1 cellular context compared by ENCODE assay signal in the genomic region with DNA sequence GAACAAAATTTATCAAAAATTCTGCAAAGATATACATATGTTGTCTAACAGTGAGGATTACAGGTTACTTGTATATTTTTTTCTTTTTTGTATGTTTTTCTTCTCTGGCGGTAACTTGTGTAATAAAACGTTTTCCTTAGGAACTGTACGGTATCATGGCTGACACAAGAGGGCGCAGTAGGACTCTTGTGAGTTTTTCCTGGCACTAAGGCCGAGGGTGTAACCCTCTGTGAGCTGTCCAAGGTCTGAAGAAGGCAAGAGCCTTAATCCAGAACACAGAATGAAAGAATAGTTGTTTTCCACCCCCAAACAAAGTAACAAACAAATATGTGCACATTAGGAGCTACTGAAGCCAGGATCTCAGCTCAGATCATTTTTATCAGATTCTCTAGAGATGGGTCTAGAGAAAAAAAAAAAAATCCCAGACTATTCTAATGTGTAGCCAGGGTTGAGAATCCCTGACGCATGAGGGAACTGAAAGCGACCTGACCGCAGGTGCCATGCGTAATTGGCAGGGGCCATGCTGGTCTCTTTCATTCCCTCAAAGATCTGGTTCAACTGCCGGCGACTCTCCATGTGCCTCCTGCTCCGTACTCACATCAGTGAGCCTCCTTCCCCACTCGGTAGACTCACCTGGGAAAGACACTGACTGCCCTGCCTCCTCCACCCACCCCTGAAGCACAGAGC.
TF ChIP-seq lines count a peak whose summit lies in the region.

No MANE protein-coding gene starts in this region.

TF ChIP-seq in HEK293, 187 proteins besides CTCF, POLR2A, EP300 and RAD21 (continued from another document and continues in another):
- TF ChIP-seq, protein P1, sequence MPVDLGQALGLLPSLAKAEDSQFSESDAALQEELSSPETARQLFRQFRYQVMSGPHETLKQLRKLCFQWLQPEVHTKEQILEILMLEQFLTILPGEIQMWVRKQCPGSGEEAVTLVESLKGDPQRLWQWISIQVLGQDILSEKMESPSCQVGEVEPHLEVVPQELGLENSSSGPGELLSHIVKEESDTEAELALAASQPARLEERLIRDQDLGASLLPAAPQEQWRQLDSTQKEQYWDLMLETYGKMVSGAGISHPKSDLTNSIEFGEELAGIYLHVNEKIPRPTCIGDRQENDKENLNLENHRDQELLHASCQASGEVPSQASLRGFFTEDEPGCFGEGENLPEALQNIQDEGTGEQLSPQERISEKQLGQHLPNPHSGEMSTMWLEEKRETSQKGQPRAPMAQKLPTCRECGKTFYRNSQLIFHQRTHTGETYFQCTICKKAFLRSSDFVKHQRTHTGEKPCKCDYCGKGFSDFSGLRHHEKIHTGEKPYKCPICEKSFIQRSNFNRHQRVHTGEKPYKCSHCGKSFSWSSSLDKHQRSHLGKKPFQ (tag by site-specific recombination; IDR thresholded peaks at IDR 0.05) = no peak
- no peak for TF ChIP-seq ZNF48 (tag by site-specific recombination; IDR thresholded peaks at IDR 0.05)
- TF ChIP-seq ZNF433 (tag by site-specific recombination; IDR thresholded peaks at IDR 0.05; ENCODE audit: low read depth) = no peak
- TF ChIP-seq KLF9 (tag by site-specific recombination; IDR thresholded peaks at IDR 0.05; ENCODE audit: low read depth) = peak; percentile 25; the same call in 1 of the 2 replicates
- no peak for TF ChIP-seq ZNF843 (tag by site-specific recombination; IDR thresholded peaks at IDR 0.05)
- no peak for TF ChIP-seq ZNF132 (tag by site-specific recombination; IDR thresholded peaks at IDR 0.05; ENCODE audit: borderline replicate concordance)
- TF ChIP-seq ZNF791 (tag by site-specific recombination; IDR thresholded peaks at IDR 0.05) = no peak
- no peak for TF ChIP-seq KLF10 (tag by site-specific recombination; IDR thresholded peaks at IDR 0.05)
- TF ChIP-seq, protein P2, sequence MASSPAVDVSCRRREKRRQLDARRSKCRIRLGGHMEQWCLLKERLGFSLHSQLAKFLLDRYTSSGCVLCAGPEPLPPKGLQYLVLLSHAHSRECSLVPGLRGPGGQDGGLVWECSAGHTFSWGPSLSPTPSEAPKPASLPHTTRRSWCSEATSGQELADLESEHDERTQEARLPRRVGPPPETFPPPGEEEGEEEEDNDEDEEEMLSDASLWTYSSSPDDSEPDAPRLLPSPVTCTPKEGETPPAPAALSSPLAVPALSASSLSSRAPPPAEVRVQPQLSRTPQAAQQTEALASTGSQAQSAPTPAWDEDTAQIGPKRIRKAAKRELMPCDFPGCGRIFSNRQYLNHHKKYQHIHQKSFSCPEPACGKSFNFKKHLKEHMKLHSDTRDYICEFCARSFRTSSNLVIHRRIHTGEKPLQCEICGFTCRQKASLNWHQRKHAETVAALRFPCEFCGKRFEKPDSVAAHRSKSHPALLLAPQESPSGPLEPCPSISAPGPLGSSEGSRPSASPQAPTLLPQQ (tag by site-specific recombination; IDR thresholded peaks at IDR 0.05) = no peak
- TF ChIP-seq ZNF621 (tag by site-specific recombination; IDR thresholded peaks at IDR 0.05) = no peak
- TF ChIP-seq KLF8 (tag by site-specific recombination; IDR thresholded peaks at IDR 0.05) = peak; percentile 37; the same call in 1 of the 2 replicates
- no peak for TF ChIP-seq HOXA7 (CRISPR knock-in tag; IDR thresholded peaks at IDR 0.05; ENCODE audit: borderline replicate concordance)
- TF ChIP-seq ZNF394 (tag by site-specific recombination; IDR thresholded peaks at IDR 0.05; ENCODE audit: borderline replicate concordance) = no peak
- TF ChIP-seq ZNF184 (tag by site-specific recombination; IDR thresholded peaks at IDR 0.05) = no peak
- no peak for TF ChIP-seq ZNF24 (tag by site-specific recombination; IDR thresholded peaks at IDR 0.05)
- no peak for TF ChIP-seq TRIM28 (IDR thresholded peaks at IDR 0.05; ENCODE audit: borderline replicate concordance, low read length)
- no peak for TF ChIP-seq BCL11B (tag by site-specific recombination; IDR thresholded peaks at IDR 0.05; ENCODE audit: low read depth)
- TF ChIP-seq ZNF629 (tag by site-specific recombination; IDR thresholded peaks at IDR 0.05) = no peak
- TF ChIP-seq SP2 (tag by site-specific recombination; IDR thresholded peaks at IDR 0.05) = no peak
- TF ChIP-seq ZNF654 (tag by site-specific recombination; IDR thresholded peaks at IDR 0.05; ENCODE audit: low read depth) = peak; percentile 76
- TF ChIP-seq, protein P3, sequence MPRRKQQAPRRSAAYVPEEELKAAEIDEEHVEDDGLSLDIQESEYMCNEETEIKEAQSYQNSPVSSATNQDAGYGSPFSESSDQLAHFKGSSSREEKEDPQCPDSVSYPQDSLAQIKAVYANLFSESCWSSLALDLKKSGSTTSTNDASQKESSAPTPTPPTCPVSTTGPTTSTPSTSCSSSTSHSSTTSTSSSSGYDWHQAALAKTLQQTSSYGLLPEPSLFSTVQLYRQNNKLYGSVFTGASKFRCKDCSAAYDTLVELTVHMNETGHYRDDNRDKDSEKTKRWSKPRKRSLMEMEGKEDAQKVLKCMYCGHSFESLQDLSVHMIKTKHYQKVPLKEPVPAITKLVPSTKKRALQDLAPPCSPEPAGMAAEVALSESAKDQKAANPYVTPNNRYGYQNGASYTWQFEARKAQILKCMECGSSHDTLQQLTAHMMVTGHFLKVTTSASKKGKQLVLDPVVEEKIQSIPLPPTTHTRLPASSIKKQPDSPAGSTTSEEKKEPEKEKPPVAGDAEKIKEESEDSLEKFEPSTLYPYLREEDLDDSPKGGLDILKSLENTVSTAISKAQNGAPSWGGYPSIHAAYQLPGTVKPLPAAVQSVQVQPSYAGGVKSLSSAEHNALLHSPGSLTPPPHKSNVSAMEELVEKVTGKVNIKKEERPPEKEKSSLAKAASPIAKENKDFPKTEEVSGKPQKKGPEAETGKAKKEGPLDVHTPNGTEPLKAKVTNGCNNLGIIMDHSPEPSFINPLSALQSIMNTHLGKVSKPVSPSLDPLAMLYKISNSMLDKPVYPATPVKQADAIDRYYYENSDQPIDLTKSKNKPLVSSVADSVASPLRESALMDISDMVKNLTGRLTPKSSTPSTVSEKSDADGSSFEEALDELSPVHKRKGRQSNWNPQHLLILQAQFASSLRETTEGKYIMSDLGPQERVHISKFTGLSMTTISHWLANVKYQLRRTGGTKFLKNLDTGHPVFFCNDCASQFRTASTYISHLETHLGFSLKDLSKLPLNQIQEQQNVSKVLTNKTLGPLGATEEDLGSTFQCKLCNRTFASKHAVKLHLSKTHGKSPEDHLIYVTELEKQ (tag by site-specific recombination; IDR thresholded peaks at IDR 0.05; ENCODE audit: borderline replicate concordance) = no peak
- peak; percentile 66; the same call in 1 of the 2 replicates for TF ChIP-seq ZNF561 (tag by site-specific recombination; IDR thresholded peaks at IDR 0.05; ENCODE audit: borderline replicate concordance)
- 0 out of 2 replicates have a peak, but pooled peaks have one; percentile 28 for TF ChIP-seq ZNF2 (tag by site-specific recombination; IDR thresholded peaks at IDR 0.05)
- TF ChIP-seq, protein P4, sequence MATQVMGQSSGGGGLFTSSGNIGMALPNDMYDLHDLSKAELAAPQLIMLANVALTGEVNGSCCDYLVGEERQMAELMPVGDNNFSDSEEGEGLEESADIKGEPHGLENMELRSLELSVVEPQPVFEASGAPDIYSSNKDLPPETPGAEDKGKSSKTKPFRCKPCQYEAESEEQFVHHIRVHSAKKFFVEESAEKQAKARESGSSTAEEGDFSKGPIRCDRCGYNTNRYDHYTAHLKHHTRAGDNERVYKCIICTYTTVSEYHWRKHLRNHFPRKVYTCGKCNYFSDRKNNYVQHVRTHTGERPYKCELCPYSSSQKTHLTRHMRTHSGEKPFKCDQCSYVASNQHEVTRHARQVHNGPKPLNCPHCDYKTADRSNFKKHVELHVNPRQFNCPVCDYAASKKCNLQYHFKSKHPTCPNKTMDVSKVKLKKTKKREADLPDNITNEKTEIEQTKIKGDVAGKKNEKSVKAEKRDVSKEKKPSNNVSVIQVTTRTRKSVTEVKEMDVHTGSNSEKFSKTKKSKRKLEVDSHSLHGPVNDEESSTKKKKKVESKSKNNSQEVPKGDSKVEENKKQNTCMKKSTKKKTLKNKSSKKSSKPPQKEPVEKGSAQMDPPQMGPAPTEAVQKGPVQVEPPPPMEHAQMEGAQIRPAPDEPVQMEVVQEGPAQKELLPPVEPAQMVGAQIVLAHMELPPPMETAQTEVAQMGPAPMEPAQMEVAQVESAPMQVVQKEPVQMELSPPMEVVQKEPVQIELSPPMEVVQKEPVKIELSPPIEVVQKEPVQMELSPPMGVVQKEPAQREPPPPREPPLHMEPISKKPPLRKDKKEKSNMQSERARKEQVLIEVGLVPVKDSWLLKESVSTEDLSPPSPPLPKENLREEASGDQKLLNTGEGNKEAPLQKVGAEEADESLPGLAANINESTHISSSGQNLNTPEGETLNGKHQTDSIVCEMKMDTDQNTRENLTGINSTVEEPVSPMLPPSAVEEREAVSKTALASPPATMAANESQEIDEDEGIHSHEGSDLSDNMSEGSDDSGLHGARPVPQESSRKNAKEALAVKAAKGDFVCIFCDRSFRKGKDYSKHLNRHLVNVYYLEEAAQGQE (tag by site-specific recombination; IDR thresholded peaks at IDR 0.05) = peak; percentile 96
- TF ChIP-seq ZNF768 (tag by site-specific recombination; IDR thresholded peaks at IDR 0.05) = no peak
- TF ChIP-seq ZNF404 (tag by site-specific recombination; IDR thresholded peaks at IDR 0.05) = no peak
- TF ChIP-seq, protein P5, sequence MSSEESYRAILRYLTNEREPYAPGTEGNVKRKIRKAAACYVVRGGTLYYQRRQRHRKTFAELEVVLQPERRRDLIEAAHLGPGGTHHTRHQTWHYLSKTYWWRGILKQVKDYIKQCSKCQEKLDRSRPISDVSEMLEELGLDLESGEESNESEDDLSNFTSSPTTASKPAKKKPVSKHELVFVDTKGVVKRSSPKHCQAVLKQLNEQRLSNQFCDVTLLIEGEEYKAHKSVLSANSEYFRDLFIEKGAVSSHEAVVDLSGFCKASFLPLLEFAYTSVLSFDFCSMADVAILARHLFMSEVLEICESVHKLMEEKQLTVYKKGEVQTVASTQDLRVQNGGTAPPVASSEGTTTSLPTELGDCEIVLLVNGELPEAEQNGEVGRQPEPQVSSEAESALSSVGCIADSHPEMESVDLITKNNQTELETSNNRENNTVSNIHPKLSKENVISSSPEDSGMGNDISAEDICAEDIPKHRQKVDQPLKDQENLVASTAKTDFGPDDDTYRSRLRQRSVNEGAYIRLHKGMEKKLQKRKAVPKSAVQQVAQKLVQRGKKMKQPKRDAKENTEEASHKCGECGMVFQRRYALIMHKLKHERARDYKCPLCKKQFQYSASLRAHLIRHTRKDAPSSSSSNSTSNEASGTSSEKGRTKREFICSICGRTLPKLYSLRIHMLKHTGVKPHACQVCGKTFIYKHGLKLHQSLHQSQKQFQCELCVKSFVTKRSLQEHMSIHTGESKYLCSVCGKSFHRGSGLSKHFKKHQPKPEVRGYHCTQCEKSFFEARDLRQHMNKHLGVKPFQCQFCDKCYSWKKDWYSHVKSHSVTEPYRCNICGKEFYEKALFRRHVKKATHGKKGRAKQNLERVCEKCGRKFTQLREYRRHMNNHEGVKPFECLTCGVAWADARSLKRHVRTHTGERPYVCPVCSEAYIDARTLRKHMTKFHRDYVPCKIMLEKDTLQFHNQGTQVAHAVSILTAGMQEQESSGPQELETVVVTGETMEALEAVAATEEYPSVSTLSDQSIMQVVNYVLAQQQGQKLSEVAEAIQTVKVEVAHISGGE (tag by site-specific recombination; conservative IDR thresholded peaks at IDR 0.05; ENCODE audit: low read depth) = no peak
- TF ChIP-seq GLIS1 (tag by site-specific recombination; IDR thresholded peaks at IDR 0.05) = no peak
- no peak for TF ChIP-seq GLIS2 (tag by site-specific recombination; IDR thresholded peaks at IDR 0.05)
- no peak for TF ChIP-seq KLF7 (tag by site-specific recombination; IDR thresholded peaks at IDR 0.05; ENCODE audit: borderline replicate concordance)
- TF ChIP-seq, protein P6, sequence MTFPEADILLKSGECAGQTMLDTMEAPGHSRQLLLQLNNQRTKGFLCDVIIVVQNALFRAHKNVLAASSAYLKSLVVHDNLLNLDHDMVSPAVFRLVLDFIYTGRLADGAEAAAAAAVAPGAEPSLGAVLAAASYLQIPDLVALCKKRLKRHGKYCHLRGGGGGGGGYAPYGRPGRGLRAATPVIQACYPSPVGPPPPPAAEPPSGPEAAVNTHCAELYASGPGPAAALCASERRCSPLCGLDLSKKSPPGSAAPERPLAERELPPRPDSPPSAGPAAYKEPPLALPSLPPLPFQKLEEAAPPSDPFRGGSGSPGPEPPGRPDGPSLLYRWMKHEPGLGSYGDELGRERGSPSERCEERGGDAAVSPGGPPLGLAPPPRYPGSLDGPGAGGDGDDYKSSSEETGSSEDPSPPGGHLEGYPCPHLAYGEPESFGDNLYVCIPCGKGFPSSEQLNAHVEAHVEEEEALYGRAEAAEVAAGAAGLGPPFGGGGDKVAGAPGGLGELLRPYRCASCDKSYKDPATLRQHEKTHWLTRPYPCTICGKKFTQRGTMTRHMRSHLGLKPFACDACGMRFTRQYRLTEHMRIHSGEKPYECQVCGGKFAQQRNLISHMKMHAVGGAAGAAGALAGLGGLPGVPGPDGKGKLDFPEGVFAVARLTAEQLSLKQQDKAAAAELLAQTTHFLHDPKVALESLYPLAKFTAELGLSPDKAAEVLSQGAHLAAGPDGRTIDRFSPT (tag by site-specific recombination; IDR thresholded peaks at IDR 0.05) = no peak
- no peak for TF ChIP-seq ZNF530 (tag by site-specific recombination; IDR thresholded peaks at IDR 0.05; ENCODE audit: low read depth)
- TF ChIP-seq, protein P7, sequence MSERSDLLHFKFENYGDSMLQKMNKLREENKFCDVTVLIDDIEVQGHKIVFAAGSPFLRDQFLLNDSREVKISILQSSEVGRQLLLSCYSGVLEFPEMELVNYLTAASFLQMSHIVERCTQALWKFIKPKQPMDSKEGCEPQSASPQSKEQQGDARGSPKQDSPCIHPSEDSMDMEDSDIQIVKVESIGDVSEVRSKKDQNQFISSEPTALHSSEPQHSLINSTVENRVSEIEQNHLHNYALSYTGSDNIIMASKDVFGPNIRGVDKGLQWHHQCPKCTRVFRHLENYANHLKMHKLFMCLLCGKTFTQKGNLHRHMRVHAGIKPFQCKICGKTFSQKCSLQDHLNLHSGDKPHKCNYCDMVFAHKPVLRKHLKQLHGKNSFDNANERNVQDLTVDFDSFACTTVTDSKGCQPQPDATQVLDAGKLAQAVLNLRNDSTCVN (tag by site-specific recombination; optimal IDR thresholded peaks at IDR 0.05) = no peak
- no peak for TF ChIP-seq ZNF366 (tag by site-specific recombination; conservative IDR thresholded peaks at IDR 0.05)
